1 cellular context compared by ENCODE assay signal in the genomic region with DNA sequence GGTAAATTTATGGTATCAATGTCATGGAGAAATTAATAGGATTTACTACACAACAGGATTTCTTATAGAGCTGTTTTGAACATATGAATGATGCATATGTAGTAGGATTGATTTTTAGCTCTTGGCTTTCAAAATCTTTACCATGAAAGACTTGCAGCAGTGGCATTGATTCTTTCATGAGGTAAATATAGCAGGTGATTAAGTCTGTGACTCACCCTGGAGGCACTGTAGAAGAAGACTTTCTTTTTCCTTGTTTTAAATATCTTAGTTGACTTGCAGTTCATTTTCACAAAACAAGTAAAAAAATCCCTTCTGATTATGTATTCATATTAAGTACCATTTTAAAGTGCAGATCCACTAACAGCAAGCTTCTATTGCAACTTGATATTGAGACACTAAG.
TF ChIP-seq lines count a peak whose summit lies in the region.

No MANE protein-coding gene starts in this region.

TF ChIP-seq in IMR-90, 13 proteins besides CTCF, POLR2A, EP300 and RAD21:
- peak; percentile 57; the same call in 1 of the 2 replicates for TF ChIP-seq FOS (IDR thresholded peaks at IDR 0.05; ENCODE audit: low read depth, low read length)
- TF ChIP-seq NFE2L2 (IDR thresholded peaks at IDR 0.05; ENCODE audit: low read depth, low read length) = no peak
